Comparison of ENCODE assay signal across 9 cellular contexts in the genomic region with DNA sequence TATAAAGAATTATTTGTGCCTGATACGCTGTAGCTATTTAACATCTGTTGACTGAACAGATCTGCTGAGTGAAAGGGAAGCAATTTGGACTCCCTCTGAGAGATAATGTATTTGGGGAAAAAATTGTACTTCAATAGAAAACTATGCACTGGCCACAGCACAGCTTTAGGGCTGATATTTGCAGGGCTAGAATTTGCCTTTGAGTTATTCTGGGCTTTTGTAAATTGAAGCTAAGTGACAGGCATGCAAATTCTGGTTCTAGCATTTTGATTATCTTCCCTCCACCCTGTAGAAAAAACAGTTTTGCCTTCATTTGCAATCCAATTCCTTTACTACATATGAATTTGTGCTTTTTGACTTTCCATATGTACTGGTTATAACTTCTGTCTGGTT. TPM values are rescaled to one million over a fixed set of nuclear protein-coding genes. Genes with fewer than 3 reads are reported as not detected.
DNase-seq lines count a peak whose midpoint lies in the region; ATAC-seq and TF ChIP-seq lines count a peak whose summit lies in the region.
"Had no signal": no experiment of that assay in that cellular context is flagged by ENCODE, and none has a peak within 500 bp of the region (broad histone marks: within the 10 kb centered on the region; RNA-seq: fewer than 3 reads in every experiment).

No MANE protein-coding gene starts in this region.

- no peak overlapping the region for H2AK9ac ChIP-seq in IMR-90 (replicated peaks; ENCODE audit: low read depth, low read length, poor library complexity)

- no peak overlapping the region for H2BK20ac ChIP-seq in IMR-90 (ENCODE audit: low read depth, low read length)

- H3K4me1 ChIP-seq in A673 (ENCODE audit: insufficient read depth, low read length, poor library complexity, severe bottlenecking) (peaks cover 27% of the 10 kb centered on the region), IMR-90 (ENCODE audit: control insufficient read depth, insufficient read depth, low read length) (peaks cover 13% of the 10 kb centered on the region), body of pancreas (peaks cover 88% of the 10 kb centered on the region)

- H4K91ac ChIP-seq in IMR-90 (ENCODE audit: insufficient read depth, low read depth, low read length), result no peak overlapping the region

- H2AK5ac ChIP-seq in IMR-90 (ENCODE audit: low read depth, low read length), result no peak overlapping the region

- H3K4me3 ChIP-seq in A673 (ENCODE audit: low read depth, low read length, poor library complexity, severe bottlenecking) (peak overlapping the region; percentile 28), IMR-90 (ENCODE audit: insufficient read depth, low read depth, low read length) (no peak overlapping the region), body of pancreas (no peak overlapping the region)

- no peak overlapping the region for H2BK120ac ChIP-seq in IMR-90 (ENCODE audit: low read depth, low read length)

- H3K27me3 Mint-ChIP-seq in naive thymus-derived CD8-positive, alpha-beta T cell, result no peaks in the 10 kb centered on the region

- TF ChIP-seq POLR2A in IMR-90 (IDR thresholded peaks at IDR 0.05; ENCODE audit: low read depth, low read length), result no peak
- no peak for TF ChIP-seq POLR2A in body of pancreas (IDR thresholded peaks at IDR 0.05)

- H3K4me2 ChIP-seq in IMR-90 (ENCODE audit: low read depth, low read length), result peak overlapping the region; percentile 97

- DNase-seq in A673 (ENCODE audit: low spot score) (peak; percentile 12), IMR-90 (no peak), body of pancreas (no peak), amygdala (lab: John Stamatoyannopoulos, UW) (no peak), NCI-H128 (lab: John Stamatoyannopoulos, UW; ENCODE audit: unreplicated experiment) (no peak)
- DNase-seq in naive thymus-derived CD8-positive, alpha-beta T cell, result no peak
- DNase-seq: SHP77 treated with DMSO at 0.1 percent for 48 hours had no signal

- H4K20me1 ChIP-seq in IMR-90 (ENCODE audit: insufficient read depth, low read length), result peaks cover 4% of the 10 kb centered on the region; the same call in 1 of the 2 replicates

- H3K4me1 Mint-ChIP-seq in naive thymus-derived CD8-positive, alpha-beta T cell, result peaks cover 19 to 76% (median 63%) of the 10 kb centered on the region in 4 donors

- H3K27ac Mint-ChIP-seq in naive thymus-derived CD8-positive, alpha-beta T cell, result peak overlapping the region; percentile 5 to 96 (median 54)

- H3K4ac ChIP-seq in IMR-90 (ENCODE audit: low read depth, low read length), result 0 out of 2 replicates have a peak overlapping the region, but pooled peaks have one; percentile 45

- H3K36me3 Mint-ChIP-seq in naive thymus-derived CD8-positive, alpha-beta T cell, result peaks cover 0 to 63% (median 13%) of the 10 kb centered on the region in 3 donors

- no peak overlapping the region for H3K9ac ChIP-seq in IMR-90 (ENCODE audit: low read depth, low read length)

- POLR2A ChIA-PET in A673 (lab: Charles Lee; ENCODE audit: low non-redundant PET) (no interaction called here), IMR-90 (lab: Charles Lee; ENCODE audit: unreplicated experiment) (interaction anchor here (0.7 kb wide), 1 partner anchor 80 kb away, joined by 6 read pairs; a partner anchor contains a TSS)
- POLR2A ChIA-PET in naive thymus-derived CD8-positive, alpha-beta T cell (lab: Charles Lee), result interaction anchor here (0.8 to 1.4 kb wide), 2 partner anchors 13 to 288 kb away, joined by 4 to 6 read pairs; a partner anchor contains a TSS

- no peak for TF ChIP-seq RAD21 in IMR-90 (IDR thresholded peaks at IDR 0.05; ENCODE audit: low read length)

- ATAC-seq in IMR-90 (ENCODE audit: low read depth), result peak; percentile 22
- ATAC-seq in body of pancreas, result no peak
- no peak for ATAC-seq in naive thymus-derived CD8-positive, alpha-beta T cell
- no peak for ATAC-seq in GM21367 (IDR thresholded peaks at IDR 0.05; ENCODE audit: unreplicated experiment)
- ATAC-seq in activated CD4-positive, CD25-positive, alpha-beta regulatory T cell treated with anti-CD3 and anti-CD28 coated beads, Interleukin-2, amount 50 U/mL, for 24 hours, result no peak

- no peaks in the 10 kb centered on the region for H3K27me3 ChIP-seq in A673 (replicated peaks; ENCODE audit: insufficient read depth, low read depth, low read length, poor library complexity)
- H3K27me3 ChIP-seq in IMR-90 (ENCODE audit: control insufficient read depth, insufficient read depth, low read length), result no peaks in the 10 kb centered on the region
- no peaks in the 10 kb centered on the region for H3K27me3 ChIP-seq in body of pancreas

- H3K36me3 ChIP-seq in A673 (ENCODE audit: insufficient read depth, low read length, poor library complexity, severe bottlenecking) (peaks cover 31% of the 10 kb centered on the region), IMR-90 (ENCODE audit: control insufficient read depth, insufficient read depth, low read length) (peaks cover 9% of the 10 kb centered on the region; the same call in 1 of the 2 replicates), body of pancreas (replicated peaks in 1 of 2; ENCODE audit: insufficient read depth in 1 of 2, low read depth in 2 of 2) (no peaks in the 10 kb centered on the region)

- H3K27ac ChIP-seq in A673 (ENCODE audit: low read depth, low read length, poor library complexity, severe bottlenecking) (peak overlapping the region; percentile 77), IMR-90 (ENCODE audit: insufficient read depth, low read length) (peak overlapping the region; percentile 62; the same call in 1 of the 2 replicates), body of pancreas (peak overlapping the region; percentile 49 to 83 (median 64))

- no peak overlapping the region; the same call in 1 of the 2 replicates for H4K5ac ChIP-seq in IMR-90 (ENCODE audit: low read depth, low read length)

- H2AFZ ChIP-seq in IMR-90 (replicated peaks; ENCODE audit: low read length, poor library complexity), result no peak overlapping the region

- no peak overlapping the region for H3K23ac ChIP-seq in IMR-90 (ENCODE audit: low read depth, low read length)

- peak overlapping the region in 5 of 10 donors; percentile 7 to 64 (median 60) for H3K4me3 Mint-ChIP-seq in naive thymus-derived CD8-positive, alpha-beta T cell

- no peaks in the 10 kb centered on the region for H3K9me3 Mint-ChIP-seq in naive thymus-derived CD8-positive, alpha-beta T cell

- H3K9me3 ChIP-seq in A673 (ENCODE audit: low read depth, low read length, poor library complexity, severe bottlenecking), result no peaks in the 10 kb centered on the region
- no peaks in the 10 kb centered on the region for H3K9me3 ChIP-seq in IMR-90 (ENCODE audit: control insufficient read depth, insufficient read depth, low read length)
- no peaks in the 10 kb centered on the region for H3K9me3 ChIP-seq in body of pancreas

- TF ChIP-seq CTCF in A673 (conservative IDR thresholded peaks at IDR 0.05; ENCODE audit: low read depth, low read length), result no peak
- TF ChIP-seq CTCF in IMR-90 (conservative IDR thresholded peaks at IDR 0.05; ENCODE audit: low read depth, low read length), result 0 out of 2 replicates have a peak, but pooled peaks have one; percentile 0
- no peak for TF ChIP-seq CTCF in body of pancreas (IDR thresholded peaks at IDR 0.05)

- intact Hi-C loops in A673 (cut with micrococcal nuclease; ENCODE audit: unreplicated experiment) (loop anchor here (5.0 kb wide), 2 partner anchors 373 to 473 kb away; no protein-coding TSS in a partner anchor), IMR-90 (cut with micrococcal nuclease) (no loop called here), body of pancreas (cut with DNase I) (no loop called here)

- CTCF ChIA-PET in A673 (lab: Charles Lee) (interaction anchor here (0.7 to 0.9 kb wide), 2 partner anchors 101 to 475 kb away, joined by 3 to 10 read pairs; no protein-coding TSS in a partner anchor), IMR-90 (lab: Yijun Ruan, JAX) (interaction anchor here (0.7 to 1.5 kb wide), 9 partner anchors 11 to 969 kb away, joined by 3 to 10 read pairs (median 4); a partner anchor contains a TSS)

- in situ Hi-C loops in IMR-90 (cut with MboI; ENCODE audit: low sequenced_read_pairs), result no loop called here

- H2BK15ac ChIP-seq in IMR-90 (ENCODE audit: low read depth, low read length), result no peak overlapping the region

- H3K9me1 ChIP-seq in IMR-90 (ENCODE audit: insufficient read depth, low read length), result peaks cover 9% of the 10 kb centered on the region; the same call in 1 of the 2 replicates

- no peak overlapping the region; the same call in 1 of the 2 replicates for H3K18ac ChIP-seq in IMR-90 (ENCODE audit: low read depth, low read length)

- no peak overlapping the region for H3K56ac ChIP-seq in IMR-90 (ENCODE audit: extremely low read depth, insufficient read depth, low read length)

- peak overlapping the region; percentile 5 for H2BK5ac ChIP-seq in IMR-90 (ENCODE audit: low read depth, low read length, poor library complexity, severe bottlenecking)

- peak overlapping the region; percentile 35; the same call in 1 of the 2 replicates for H3K14ac ChIP-seq in IMR-90 (replicated peaks; ENCODE audit: low read depth, low read length)

- peaks cover 20 to 51% of the 10 kb centered on the region in 2 experiments for H3K79me1 ChIP-seq in IMR-90 (ENCODE audit: low read depth in 1 of 2, low read length in 2 of 2)

- H4K8ac ChIP-seq in IMR-90 (ENCODE audit: low read depth in 2 of 2, low read length in 2 of 2), result no peak overlapping the region

- no TSS peak for BruUV-seq in A673 (replicated peaks; lab: Mats Ljungman, UMichigan)
- no TSS peak for BruUV-seq in IMR-90 (replicated peaks; lab: Mats Ljungman, UMichigan)

- dilution Hi-C loops in IMR-90 (cut with HindIII; ENCODE audit: low sequenced_read_pairs, unreplicated experiment), result no loop called here

- no CpG with 5 or more reads among the region's 1 CpG for WGBS in IMR-90 (ENCODE audit: extremely low coverage in 2 of 2, insufficient read length in 1 of 2), 2 experiments
- WGBS in body of pancreas, 2 donors, result 35 to 66% methylated on average over 1 of the region's 1 CpG

RNA-seq across cellular contexts. Expression of a gene that starts 7.9 kb away (rescaled TPM):
- total RNA-seq in A673 (2021) (31.1 and 35.4 TPM in 2 replicates), IMR-90 (2012; rRNA removed) (20.4 and 34.2 TPM in 2 replicates), body of pancreas (10 to 100 TPM; 16.8 to 21.0 TPM)
- polyA plus RNA-seq in IMR-90 (2012; rRNA removed), result 19.6 and 22.6 TPM in 2 replicates
- 2.9 and 3.7 TPM in 2 replicates for polyA plus RNA-seq in IMR-90 (2012; cell fraction: cytosol; rRNA removed)
- 1.7 and 14.5 TPM in 2 replicates for polyA plus RNA-seq in IMR-90 (2012; cell fraction: nucleus; rRNA removed; ENCODE audit: low replicate concordance)
- total RNA-seq in naive thymus-derived CD8-positive, alpha-beta T cell, result 10 to 100 TPM; 26.6 to 28.2 TPM
- 10 to 100 TPM; 20.6 to 25.2 (median 22.8) TPM for polyA plus RNA-seq in naive thymus-derived CD8-positive, alpha-beta T cell

RNA-seq across cellular contexts. Expression of a gene that starts 7.9 kb away (rescaled TPM):
- total RNA-seq in A673 (2021) (21.1 and 23.9 TPM in 2 replicates), IMR-90 (2012; rRNA removed) (8.1 and 10.8 TPM in 2 replicates), body of pancreas (10 to 100 TPM; 11.2 to 13.5 TPM)
- 2.8 and 3.5 TPM in 2 replicates for polyA plus RNA-seq in IMR-90 (2012; rRNA removed)
- 1.4 and 2.4 TPM in 2 replicates for polyA plus RNA-seq in IMR-90 (2012; cell fraction: cytosol; rRNA removed)
- polyA plus RNA-seq in IMR-90 (2012; cell fraction: nucleus; rRNA removed; ENCODE audit: low replicate concordance), result 0.64 and 3.7 TPM in 2 replicates
- 10 to 100 TPM; 20.3 to 21.6 TPM for total RNA-seq in naive thymus-derived CD8-positive, alpha-beta T cell
- 10 to 100 TPM in 2 of 3 donors, 1 to 10 TPM in 1; 9.5 to 10.8 (median 10.2) TPM for polyA plus RNA-seq in naive thymus-derived CD8-positive, alpha-beta T cell

RNA-seq across cellular contexts. Expression of a gene that starts 38.1 kb away (rescaled TPM):
- 2.6 and 6.3 TPM in 2 replicates for total RNA-seq in A673 (2021)
- total RNA-seq in IMR-90 (2012; rRNA removed), result 42.5 and 50.0 TPM in 2 replicates
- polyA plus RNA-seq in IMR-90 (2012; rRNA removed), result 20.5 and 21.9 TPM in 2 replicates
- polyA plus RNA-seq in IMR-90 (2012; cell fraction: cytosol; rRNA removed), result 7.8 and 18.4 TPM in 2 replicates
- 6.9 and 32.6 TPM in 2 replicates for polyA plus RNA-seq in IMR-90 (2012; cell fraction: nucleus; rRNA removed; ENCODE audit: low replicate concordance)
- total RNA-seq in body of pancreas, result 1 to 10 TPM; 8.0 to 8.2 TPM
- total RNA-seq in naive thymus-derived CD8-positive, alpha-beta T cell, result 10 to 100 TPM; 31.6 to 39.4 TPM
- 10 to 100 TPM in 1 of 3 donors, 1 to 10 TPM in 2; 7.7 to 10.4 (median 9.4) TPM for polyA plus RNA-seq in naive thymus-derived CD8-positive, alpha-beta T cell
